8 cellular contexts compared by ENCODE assay signal in genomic region chr17:27333410-27333980, GRCh38. TPM values are rescaled to one million over a fixed set of nuclear protein-coding genes. Genes with fewer than 3 reads are reported as not detected.
DNase-seq lines count a peak whose midpoint lies in the region; ATAC-seq and TF ChIP-seq lines count a peak whose summit lies in the region.

No MANE protein-coding gene starts in this region.

- H3K27me3 Mint-ChIP-seq in activated CD4-positive, alpha-beta T cell treated with anti-CD3 and anti-CD28 coated beads, Interleukin-2, amount 10 ng/mL, durations not matched to agents 24 days and 14 days, result peaks cover 1% of the 10 kb centered on the region
- peaks cover 2% of the 10 kb centered on the region for H3K27me3 Mint-ChIP-seq in activated naive CD8-positive, alpha-beta T cell treated with anti-CD3 and anti-CD28 coated beads, Interleukin-2, amount 50 U/mL, for 24 hours

- H3K9me3 ChIP-seq in tibial nerve, result no peaks in the 10 kb centered on the region

- H3K27me3 ChIP-seq in tibial nerve, result no peaks in the 10 kb centered on the region

- intact Hi-C loops in activated CD4-positive, alpha-beta T cell treated with anti-CD3 and anti-CD28 coated beads, Interleukin-2, amount 10 ng/mL, durations not matched to agents 24 days and 14 days (cut with micrococcal nuclease), result loop anchor here (1.0 kb wide), 2 partner anchors 16 to 97 kb away; no protein-coding TSS in a partner anchor

- peak overlapping the region; percentile 81 to 96 (median 92) for H3K27ac ChIP-seq in tibial nerve

- TF ChIP-seq POLR2A in tibial nerve (IDR thresholded peaks at IDR 0.05) (no peak), erythroblast (IDR thresholded peaks at IDR 0.05; ENCODE audit: low read length) (no peak)

- no peak for TF ChIP-seq CTCF in tibial nerve (IDR thresholded peaks at IDR 0.05)

- peaks cover 22% of the 10 kb centered on the region for H3K4me1 Mint-ChIP-seq in activated CD4-positive, alpha-beta T cell treated with anti-CD3 and anti-CD28 coated beads, Interleukin-2, amount 10 ng/mL, durations not matched to agents 24 days and 14 days
- H3K4me1 Mint-ChIP-seq in activated naive CD8-positive, alpha-beta T cell treated with anti-CD3 and anti-CD28 coated beads, Interleukin-2, amount 50 U/mL, for 24 hours, result peaks cover 31% of the 10 kb centered on the region

- no peaks in the 10 kb centered on the region for H3K9me3 Mint-ChIP-seq in activated CD4-positive, alpha-beta T cell treated with anti-CD3 and anti-CD28 coated beads, Interleukin-2, amount 10 ng/mL, durations not matched to agents 24 days and 14 days
- H3K9me3 Mint-ChIP-seq in activated naive CD8-positive, alpha-beta T cell treated with anti-CD3 and anti-CD28 coated beads, Interleukin-2, amount 50 U/mL, for 24 hours, result no peaks in the 10 kb centered on the region

- peak overlapping the region; percentile 31 to 66 (median 50) for H3K4me3 ChIP-seq in tibial nerve

- H3K27ac Mint-ChIP-seq in activated CD4-positive, alpha-beta T cell treated with anti-CD3 and anti-CD28 coated beads, Interleukin-2, amount 10 ng/mL, durations not matched to agents 24 days and 14 days, result peak overlapping the region; percentile 98
- H3K27ac Mint-ChIP-seq in activated naive CD8-positive, alpha-beta T cell treated with anti-CD3 and anti-CD28 coated beads, Interleukin-2, amount 50 U/mL, for 24 hours, result peak overlapping the region; percentile 97

- H3K36me3 ChIP-seq in tibial nerve, result peaks cover 0 to 6% (median 0%) of the 10 kb centered on the region in 3 donors

- TF ChIP-seq EP300 in tibial nerve (IDR thresholded peaks at IDR 0.05), result no peak

- ATAC-seq in activated naive CD8-positive, alpha-beta T cell treated with anti-CD3 and anti-CD28 coated beads, Interleukin-2, amount 50 U/mL, for 24 hours, result peak; percentile 38
- no peak for ATAC-seq in esophagus mucosa

- WGBS in tibial nerve, 2 donors, result 35 to 37% methylated on average over 11 of the region's 11 CpGs

- H3K4me3 Mint-ChIP-seq in activated CD4-positive, alpha-beta T cell treated with anti-CD3 and anti-CD28 coated beads, Interleukin-2, amount 10 ng/mL, durations not matched to agents 24 days and 14 days, result peak overlapping the region; percentile 86
- peak overlapping the region; percentile 85 for H3K4me3 Mint-ChIP-seq in activated naive CD8-positive, alpha-beta T cell treated with anti-CD3 and anti-CD28 coated beads, Interleukin-2, amount 50 U/mL, for 24 hours

- H3K4me1 ChIP-seq in tibial nerve, result peaks cover 0 to 30% (median 13%) of the 10 kb centered on the region in 4 donors

- no peaks in the 10 kb centered on the region for H3K36me3 Mint-ChIP-seq in activated CD4-positive, alpha-beta T cell treated with anti-CD3 and anti-CD28 coated beads, Interleukin-2, amount 10 ng/mL, durations not matched to agents 24 days and 14 days (ENCODE audit: low read depth)
- no peaks in the 10 kb centered on the region for H3K36me3 Mint-ChIP-seq in activated naive CD8-positive, alpha-beta T cell treated with anti-CD3 and anti-CD28 coated beads, Interleukin-2, amount 50 U/mL, for 24 hours (ENCODE audit: low read depth)

- no peak for DNase-seq in activated CD4-positive, alpha-beta T cell treated with anti-CD3 and anti-CD28 coated beads, Interleukin-2, amount 10 ng/mL, durations not matched to agents 24 days and 14 days
- DNase-seq in activated CD4-positive, alpha-beta T cell treated with anti-CD3 and anti-CD28 coated beads for 4 hours, result no peak
- peak; percentile 40 for DNase-seq in activated naive CD8-positive, alpha-beta T cell treated with anti-CD3 and anti-CD28 coated beads, Interleukin-2, amount 50 U/mL, for 24 hours
- DNase-seq in left kidney (ENCODE audit: low read depth, low spot score) (peak; percentile 37), tibial nerve (ENCODE audit: low spot score in 2 of 2) (no peak), erythroblast (lab: John Stamatoyannopoulos, UW) (no peak), GM19238 (ENCODE audit: insufficient read length, low spot score) (no peak)

RNA-seq across cellular contexts. Expression of gene WSB1, which starts 39.6 kb away (rescaled TPM):
- 135 and 136 TPM in 2 replicates for total RNA-seq in activated CD4-positive, alpha-beta T cell treated with anti-CD3 and anti-CD28 coated beads, Interleukin-2, amount 10 ng/mL, durations not matched to agents 24 days and 14 days
- total RNA-seq in tibial nerve, result 100 to 1,000 TPM; 201 to 225 (median 213) TPM
- 79.4 TPM for total RNA-seq in esophagus mucosa

Comparison
In these comparisons a context has a peak if more than half of its experiments do, and no peak if none do; other contexts are left out.
1. DNase-seq: peak in activated naive CD8-positive, alpha-beta T cell treated with anti-CD3 and anti-CD28 coated beads, Interleukin-2, amount 50 U/mL, for 24 hours (single experiment) and left kidney (single experiment); none in activated CD4-positive, alpha-beta T cell treated with anti-CD3 and anti-CD28 coated beads, Interleukin-2, amount 10 ng/mL, durations not matched to agents 24 days and 14 days (single experiment), activated CD4-positive, alpha-beta T cell treated with anti-CD3 and anti-CD28 coated beads for 4 hours (0 of 2), tibial nerve (0 of 2), erythroblast (0 of 2) and GM19238 (single experiment).